ENCODE assay signal across 20 cellular contexts in genomic region chr17:45117283-45117682, GRCh38. TPM values are rescaled to one million over a fixed set of nuclear protein-coding genes. Genes with fewer than 3 reads are reported as not detected.
DNase-seq lines count a peak whose midpoint lies in the region; FAIRE-seq and TF ChIP-seq lines count a peak whose summit lies in the region.
"Had no signal": no experiment of that assay in that cellular context is flagged by ENCODE, and none has a peak within 500 bp of the region (broad histone marks: within the 10 kb centered on the region; RNA-seq: fewer than 3 reads in every experiment).

No MANE protein-coding gene starts in this region.

- no peak for TF ChIP-seq CTCF in RWPE1 (conservative IDR thresholded peaks at IDR 0.05; ENCODE audit: low read depth)
- no peak for TF ChIP-seq CTCF in osteoblast (IDR thresholded peaks at IDR 0.05; ENCODE audit: extremely low read depth, low read depth, low read length)
- no peak for TF ChIP-seq CTCF in uterus (IDR thresholded peaks at IDR 0.05)

- CTCF ChIA-PET in RWPE1 (lab: Yijun Ruan, JAX), result interaction anchor here (1.7 kb wide), 1 partner anchor 18 kb away, joined by 7 read pairs; no protein-coding TSS in a partner anchor

- H3K27me3 ChIP-seq in osteoblast (ENCODE audit: insufficient read depth, low read length), result no peaks in the 10 kb centered on the region
- H3K27me3 ChIP-seq in uterus, result no peaks in the 10 kb centered on the region
- H3K27me3 ChIP-seq: BE2C had no signal

- H3K4me1 ChIP-seq in osteoblast (ENCODE audit: insufficient read depth, low read length), result no peaks in the 10 kb centered on the region
- no peaks in the 10 kb centered on the region for H3K4me1 ChIP-seq in uterus
- H3K4me1 ChIP-seq: BE2C had no signal

- H3K4me3 ChIP-seq in osteoblast (ENCODE audit: insufficient read depth, low read length) (no peak overlapping the region), uterus (no peak overlapping the region)
- H3K4me3 ChIP-seq: BLaER1 treated with 17β-estradiol and CSF1 and Interleukin-3, amounts not matched to agents 10 nM and 100 nM; GM23338 had no signal

- POLR2A ChIA-PET in RWPE1 (lab: Yijun Ruan, JAX; ENCODE audit: low non-redundant PET), result no interaction called here

- no peak overlapping the region for H2AFZ ChIP-seq in osteoblast (ENCODE audit: low read length)
- H2AFZ ChIP-seq: GM23338 had no signal

- no peak for TF ChIP-seq POLR2A in uterus (IDR thresholded peaks at IDR 0.05)

- no peaks in the 10 kb centered on the region for H3K36me3 ChIP-seq in osteoblast (ENCODE audit: insufficient read depth, low read length)
- no peaks in the 10 kb centered on the region for H3K36me3 ChIP-seq in uterus
- H3K36me3 ChIP-seq: BE2C had no signal

- H4K20me1 ChIP-seq in osteoblast (ENCODE audit: insufficient read depth, low read length), result no peaks in the 10 kb centered on the region

- H3K79me2 ChIP-seq in osteoblast (ENCODE audit: insufficient read depth, low read length), result no peaks in the 10 kb centered on the region

- FAIRE-seq in urothelium cell line (lab: Jason Lieb, UNC), result no peak
- FAIRE-seq: A204.1, D721Med, G401.6, GM12892 had no signal

- intact Hi-C loops in uterus (cut with DNase I; ENCODE audit: low total_unique reads), result no loop called here

- no peak overlapping the region for H3K4me2 ChIP-seq in osteoblast (ENCODE audit: insufficient read depth, low read length)
- H3K4me2 ChIP-seq: GM23338 had no signal

- DNase-seq in DMS53 (lab: John Stamatoyannopoulos, UW), result peak; percentile 44
- no peak for DNase-seq in DMS53 treated with DMSO at 0.1 percent for 48 hours (lab: John Stamatoyannopoulos, UW; ENCODE audit: unreplicated experiment)
- no peak for DNase-seq in RWPE1 (ENCODE audit: low spot score)
- DNase-seq in osteoblast (ENCODE audit: insufficient read length, low spot score, missing footprints), result peak; percentile 66
- no peak for DNase-seq in Ammon's horn (ENCODE audit: low spot score)
- DNase-seq in uterus, result no peak
- no peak for DNase-seq in urothelium cell line (ENCODE audit: low spot score)
- DNase-seq: CD4-positive, alpha-beta T cell; CD8-positive, alpha-beta memory T cell; DMS 273 treated with DMSO at 0.1 percent for 48 hours; DND-41; H9 had no signal

- H3K9me3 ChIP-seq in osteoblast (ENCODE audit: low read depth, low read length) (no peaks in the 10 kb centered on the region), uterus (no peaks in the 10 kb centered on the region)
- H3K9me3 ChIP-seq: BE2C; BLaER1 treated with 17β-estradiol and CSF1 and Interleukin-3, amounts not matched to agents 10 nM and 100 nM had no signal

- H3K27ac ChIP-seq in RWPE1, result peak overlapping the region; percentile 100
- H3K27ac ChIP-seq in osteoblast (ENCODE audit: low read depth, low read length), result no peak overlapping the region
- no peak overlapping the region for H3K27ac ChIP-seq in uterus
- H3K27ac ChIP-seq: 22Rv1 had no signal

RNA-seq across cellular contexts. Expression of gene PLCD3, which starts 15.0 kb away (rescaled TPM):
- 31.5 and 47.7 TPM in 2 replicates for total RNA-seq in osteoblast
- total RNA-seq in uterus, result 10 to 100 TPM in 2 of 4 donors, 1 to 10 TPM in 2; 1.5 to 90.8 (median 8.9) TPM

RNA-seq across cellular contexts. Expression of gene ACBD4, which starts 18.2 kb away (rescaled TPM):
- total RNA-seq in osteoblast, result 4.7 and 6.2 TPM in 2 replicates
- total RNA-seq in uterus, result 10 to 100 TPM in 3 of 4 donors, 1 to 10 TPM in 1; 7.8 to 37.7 (median 26.1) TPM

RNA-seq across cellular contexts. Expression of gene HEXIM1, which starts 31.0 kb away (rescaled TPM):
- 10.9 and 12.1 TPM in 2 replicates for total RNA-seq in osteoblast
- 10 to 100 TPM; 23.8 to 60.6 (median 26.7) TPM for total RNA-seq in uterus

RNA-seq across cellular contexts. Expression of gene HEXIM2, which starts 44.4 kb away (rescaled TPM):
- total RNA-seq in osteoblast, result 10.0 and 10.9 TPM in 2 replicates
- 10 to 100 TPM in 1 of 4 donors, 1 to 10 TPM in 2, not detected in 1; 3.0 to 11.6 (median 7.6) TPM for total RNA-seq in uterus

RNA-seq across cellular contexts. Expression of gene NMT1, which starts 56.2 kb away (rescaled TPM):
- 51.8 and 66.6 TPM in 2 replicates for total RNA-seq in osteoblast
- 100 to 1,000 TPM in 1 of 4 donors, 10 to 100 TPM in 3; 25.6 to 115 (median 72.3) TPM for total RNA-seq in uterus

Comparison
In these comparisons a context has a peak if more than half of its experiments do, and no peak if none do; other contexts are left out.
1. DNase-seq: peak in DMS53 (single experiment) and osteoblast (single experiment); none in DMS53 treated with DMSO at 0.1 percent for 48 hours (single experiment), RWPE1 (single experiment), Ammon's horn (single experiment), uterus (0 of 2) and urothelium cell line (single experiment).